8 cellular contexts compared by ENCODE assay signal in the genomic region with DNA sequence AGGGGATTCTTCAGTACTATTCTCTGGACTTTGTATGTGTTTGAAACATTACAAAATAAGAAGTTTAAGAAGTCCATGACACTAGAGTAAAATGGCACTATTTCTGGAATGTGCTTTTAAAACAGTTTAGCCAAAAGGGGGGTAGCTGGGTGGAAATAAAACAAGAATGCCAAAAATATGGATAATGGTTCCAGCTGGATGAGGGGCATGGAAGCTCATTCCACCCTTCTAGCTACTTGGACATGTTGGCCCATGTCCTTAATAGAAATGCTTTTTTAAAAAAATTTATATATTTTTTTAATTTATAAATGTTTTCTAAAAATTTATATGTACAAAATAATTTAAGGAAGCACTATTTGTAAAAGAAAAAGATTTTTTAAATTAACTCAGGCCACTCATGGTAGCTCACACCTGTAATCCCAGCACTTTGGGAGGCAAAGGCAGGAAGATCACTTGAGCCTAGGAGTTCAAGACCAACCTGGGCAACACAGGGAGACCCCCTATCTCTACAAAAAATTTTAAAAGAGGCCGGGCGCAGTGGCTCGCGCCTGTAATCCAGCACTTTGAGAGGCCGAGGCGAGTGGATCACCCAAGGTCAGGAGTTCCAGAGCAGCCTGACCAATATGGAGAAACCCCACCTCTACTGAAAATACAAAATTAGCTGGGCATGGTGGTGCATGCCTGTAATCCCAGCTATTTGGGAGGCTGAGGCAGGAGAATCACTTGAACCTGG. TPM values are rescaled to one million over a fixed set of nuclear protein-coding genes. Genes with fewer than 3 reads are reported as not detected.
A peak's percentile ranks its signal among the peaks of the same experiment; 100 is the strongest.
DNase-seq lines count a peak whose midpoint lies in the region; ATAC-seq and TF ChIP-seq lines count a peak whose summit lies in the region.

No MANE protein-coding gene starts in this region.

- no peak for ATAC-seq in Panc1
- ATAC-seq in psoas muscle: no peak

- peak overlapping the region in 1 of 2 donors; percentile 58 for H3K4me3 ChIP-seq in CD4-positive, alpha-beta memory T cell (ENCODE audit: low read length in 2 of 2)
- H3K4me3 ChIP-seq in Panc1 (ENCODE audit: low read depth in 2 of 2, low read length in 2 of 2) (no peak overlapping the region; a peak in 2 of 4 replicates), psoas muscle (peak overlapping the region; percentile 33)

- peaks cover 0 to 23% of the 10 kb centered on the region in 2 donors for H3K36me3 Mint-ChIP-seq in CD4-positive, alpha-beta memory T cell

- peak overlapping the region; percentile 82 to 90 (median 86) for H3K4me3 Mint-ChIP-seq in CD4-positive, alpha-beta memory T cell

- H3K27ac ChIP-seq in CD4-positive, alpha-beta memory T cell (ENCODE audit: low read depth, low read length): peak overlapping the region; percentile 96
- H3K27ac ChIP-seq in Panc1 (ENCODE audit: low read length) (peak overlapping the region; percentile 88), epithelial cell of prostate (peak overlapping the region; percentile 91), psoas muscle (peak overlapping the region; percentile 74)

- no peaks in the 10 kb centered on the region for H3K27me3 Mint-ChIP-seq in CD4-positive, alpha-beta memory T cell

- no peaks in the 10 kb centered on the region for H3K36me3 ChIP-seq in CD4-positive, alpha-beta memory T cell (ENCODE audit: insufficient read depth, low read length)
- H3K36me3 ChIP-seq in Panc1 (ENCODE audit: control insufficient read depth, insufficient read depth, low read length) (peaks cover 5% of the 10 kb centered on the region), psoas muscle (ENCODE audit: insufficient read depth in 1 of 2, low read depth in 1 of 2) (peaks cover 0 to 29% of the 10 kb centered on the region in 2 donors)

- 93 to 97% (median 95%) methylated on average over 6 of the region's 6 CpGs for WGBS in psoas muscle, 3 donors

- POLR2A ChIA-PET in CD4-positive, alpha-beta memory T cell (lab: Charles Lee; ENCODE audit: partially characterized antibody): interaction anchor here (0.9 to 8.3 kb wide), 3 partner anchors 8 to 41 kb away, joined by 3 to 155 read pairs (median 21); a partner anchor contains a TSS
- POLR2A ChIA-PET in Panc1 (lab: Charles Lee): no interaction called here

- peak overlapping the region; percentile 97 to 100 (median 98) for H3K27ac Mint-ChIP-seq in CD4-positive, alpha-beta memory T cell

- CTCF ChIA-PET in CD4-positive, alpha-beta memory T cell (lab: Charles Lee; ENCODE audit: partially characterized antibody): interaction anchor here (0.7 to 3.3 kb wide), 4 partner anchors 9 to 284 kb away, joined by 4 to 24 read pairs (median 4); a partner anchor contains a TSS
- CTCF ChIA-PET in Panc1 (lab: Charles Lee): no interaction called here

- no peaks in the 10 kb centered on the region for H3K9me3 Mint-ChIP-seq in CD4-positive, alpha-beta memory T cell

- peaks cover 43 to 72% (median 58%) of the 10 kb centered on the region in 4 donors for H3K4me1 Mint-ChIP-seq in CD4-positive, alpha-beta memory T cell

- no peaks in the 10 kb centered on the region for H3K9me3 ChIP-seq in CD4-positive, alpha-beta memory T cell (ENCODE audit: control insufficient read depth in 1 of 2, low read length in 2 of 2)
- H3K9me3 ChIP-seq in Panc1 (ENCODE audit: control insufficient read depth, insufficient read depth, low read depth, low read length): no peaks in the 10 kb centered on the region
- H3K9me3 ChIP-seq in psoas muscle: no peaks in the 10 kb centered on the region

- BruUV-seq in Panc1 (replicated peaks; lab: Mats Ljungman, UMichigan): no TSS peak

- TF ChIP-seq CTCF in Panc1 (IDR thresholded peaks at IDR 0.05) (no peak), psoas muscle (IDR thresholded peaks at IDR 0.05) (no peak)

- no peak for DNase-seq in CD4-positive, alpha-beta memory T cell
- no peak for DNase-seq in Panc1 (ENCODE audit: low read depth, low spot score)
- no peak for DNase-seq in epithelial cell of prostate (ENCODE audit: low read depth, low spot score)
- DNase-seq in psoas muscle: no peak
- no peak for DNase-seq in effector CD4-positive, alpha-beta T cell
- DNase-seq in HUDEP-2 (lab: John Stamatoyannopoulos, UW; ENCODE audit: unreplicated experiment in 76 of 76): no peak
- no peak for DNase-seq in ureter (ENCODE audit: low spot score)
- no peak for DNase-seq in NOMO-1 treated with DMSO at 0.1 percent for 48 hours (lab: John Stamatoyannopoulos, UW; ENCODE audit: unreplicated experiment)

- H3K4me1 ChIP-seq in CD4-positive, alpha-beta memory T cell (ENCODE audit: insufficient read depth, low read length): peaks cover 82% of the 10 kb centered on the region
- H3K4me1 ChIP-seq in Panc1 (ENCODE audit: control insufficient read depth, insufficient read depth, low read length) (peaks cover 43% of the 10 kb centered on the region), psoas muscle (peaks cover 47% of the 10 kb centered on the region)

- no peaks in the 10 kb centered on the region for H3K27me3 ChIP-seq in CD4-positive, alpha-beta memory T cell (ENCODE audit: insufficient read depth, low read length)
- no peaks in the 10 kb centered on the region for H3K27me3 ChIP-seq in Panc1 (ENCODE audit: control insufficient read depth, insufficient read depth, low read length)
- H3K27me3 ChIP-seq in psoas muscle (ENCODE audit: insufficient read depth in 3 of 3, low read length in 2 of 3): no peaks in the 10 kb centered on the region

- intact Hi-C loops in CD4-positive, alpha-beta memory T cell (cut with micrococcal nuclease): no loop called here
- intact Hi-C loops in Panc1 (cut with micrococcal nuclease; ENCODE audit: unreplicated experiment) (no loop called here), psoas muscle (cut with DNase I) (loop anchor here in 1 of 2 donors (5.0 kb wide), 1 partner anchor 37 kb away; no protein-coding TSS in a partner anchor)

- in situ Hi-C loops in Panc1 (cut with HindIII; ENCODE audit: low pct_unique_long_range_greater_than_20kb, low sequenced_read_pairs): no loop called here

RNA-seq across cellular contexts. Expression of a gene that starts 12.8 kb away (rescaled TPM):
- total RNA-seq in CD4-positive, alpha-beta memory T cell: 10 to 100 TPM; 85.0 to 92.1 TPM
- polyA plus RNA-seq in CD4-positive, alpha-beta memory T cell: 10 to 100 TPM; 39.9 to 47.6 TPM
- total RNA-seq in Panc1 (2021; ENCODE audit: unreplicated experiment) (52.3 TPM), psoas muscle (10 to 100 TPM; 23.4 to 69.6 (median 40.0) TPM), ureter (64.1 TPM)
- polyA plus RNA-seq in Panc1 (2012; ENCODE audit: insufficient read length): 21.3 TPM
- polyA plus RNA-seq in psoas muscle: 10 to 100 TPM; 11.7 to 30.7 (median 19.7) TPM

RNA-seq across cellular contexts. Expression of a gene that starts 41.6 kb away (rescaled TPM):
- 10 to 100 TPM; 51.7 to 59.8 TPM for total RNA-seq in CD4-positive, alpha-beta memory T cell
- polyA plus RNA-seq in CD4-positive, alpha-beta memory T cell: 10 to 100 TPM; 54.7 to 62.6 TPM
- total RNA-seq in Panc1 (2021; ENCODE audit: unreplicated experiment): 30.5 TPM
- polyA plus RNA-seq in Panc1 (2012; ENCODE audit: insufficient read length): 24.2 TPM
- total RNA-seq in psoas muscle: 10 to 100 TPM; 21.3 to 37.2 (median 33.5) TPM
- 10 to 100 TPM; 38.8 to 49.1 (median 40.5) TPM for polyA plus RNA-seq in psoas muscle
- 49.9 TPM for total RNA-seq in ureter
